ENCODE assay signal across 22 cellular contexts in the genomic region with DNA sequence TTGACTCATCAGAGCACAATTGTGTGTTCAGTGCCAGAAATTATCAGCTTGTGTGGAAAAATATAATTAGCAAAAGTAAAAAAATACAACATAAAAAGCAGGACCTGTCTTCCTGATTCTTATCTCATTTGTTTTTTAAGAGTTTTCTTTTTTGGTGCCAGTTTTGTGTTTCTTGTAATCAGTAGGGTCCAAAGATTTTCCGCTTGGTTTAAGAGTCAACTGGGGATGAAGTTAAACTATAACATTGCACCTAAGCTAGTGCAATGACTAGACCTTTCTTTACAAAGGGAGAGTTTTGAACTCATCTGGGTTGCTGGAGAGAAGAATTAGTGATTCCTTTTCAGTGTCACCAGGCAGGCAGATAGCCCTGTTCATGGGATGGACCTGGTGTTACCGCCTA.
DNase-seq lines count a peak whose midpoint lies in the region; ATAC-seq, FAIRE-seq and TF ChIP-seq lines count a peak whose summit lies in the region.
"Had no signal": no experiment of that assay in that cellular context is flagged by ENCODE, and none has a peak within 500 bp of the region (broad histone marks: within the 10 kb centered on the region; RNA-seq: fewer than 3 reads in every experiment).

No MANE protein-coding gene starts in this region.

- CTCF ChIA-PET in activated CD4-positive, alpha-beta T cell treated with anti-CD3 and anti-CD28 coated beads for 36 hours (lab: Charles Lee) = no interaction called here

- no peak for ATAC-seq in activated CD4-positive, alpha-beta T cell treated with anti-CD3 and anti-CD28 coated beads for 36 hours
- ATAC-seq in effector memory CD8-positive, alpha-beta T cell (replicated peaks) = no peak
- ATAC-seq: GM23338 had no signal

- FAIRE-seq in RCC 7860 (lab: Jason Lieb, UNC) (peak; percentile 87), kidney (lab: Jason Lieb, UNC) (peak; percentile 55)
- FAIRE-seq: D721Med, G401.6, GM12891, GM19239, H54, HTR-8/SVneo had no signal

- no peaks in the 10 kb centered on the region for H3K36me3 ChIP-seq in kidney (ENCODE audit: control insufficient read depth in 1 of 2, insufficient read depth in 2 of 2, low read length in 2 of 2)
- H3K36me3 ChIP-seq: BLaER1 treated with 17β-estradiol and CSF1 and Interleukin-3, amounts not matched to agents 10 nM and 100 nM had no signal

- H3K4me3 Mint-ChIP-seq in nephron = peak overlapping the region in 1 of 3 experiments; percentile 16
- no peak overlapping the region for H3K4me3 Mint-ChIP-seq in activated CD4-positive, alpha-beta T cell treated with anti-CD3 and anti-CD28 coated beads for 36 hours
- H3K4me3 Mint-ChIP-seq in effector memory CD8-positive, alpha-beta T cell = no peak overlapping the region
- H3K4me3 Mint-ChIP-seq: B cell; CD4-positive, CD25-positive, alpha-beta regulatory T cell; CD8-positive, alpha-beta memory T cell; GM23338; IgD-negative memory B cell had no signal

- peaks cover 19 to 25% of the 10 kb centered on the region in 2 donors for H3K4me1 ChIP-seq in kidney (ENCODE audit: control insufficient read depth in 1 of 2, insufficient read depth in 1 of 2, low read depth in 1 of 2, low read length in 2 of 2)
- H3K4me1 ChIP-seq: BLaER1 treated with 17β-estradiol and CSF1 and Interleukin-3, amounts not matched to agents 10 nM and 100 nM had no signal

- TF ChIP-seq CTCF in kidney (IDR thresholded peaks at IDR 0.05; ENCODE audit: borderline replicate concordance, extremely low read depth, insufficient read depth) (no peak), nephron (IDR thresholded peaks at IDR 0.05; ENCODE audit: unreplicated experiment in 3 of 3) (no peak)

- peak overlapping the region; percentile 79 to 94 (median 84) for H3K27ac Mint-ChIP-seq in nephron
- no peak overlapping the region for H3K27ac Mint-ChIP-seq in activated CD4-positive, alpha-beta T cell treated with anti-CD3 and anti-CD28 coated beads for 36 hours
- H3K27ac Mint-ChIP-seq in effector memory CD8-positive, alpha-beta T cell = no peak overlapping the region
- H3K27ac Mint-ChIP-seq: B cell; CD4-positive, CD25-positive, alpha-beta regulatory T cell; CD8-positive, alpha-beta memory T cell; GM23338; IgD-negative memory B cell had no signal

- H3K9me3 ChIP-seq in kidney (ENCODE audit: control insufficient read depth in 1 of 2, low read length in 2 of 2) = no peaks in the 10 kb centered on the region
- H3K9me3 ChIP-seq: BLaER1 treated with 17β-estradiol and CSF1 and Interleukin-3, amounts not matched to agents 10 nM and 100 nM had no signal

- H3K4me3 ChIP-seq in kidney (ENCODE audit: low read length in 2 of 2) = no peak overlapping the region
- H3K4me3 ChIP-seq: BLaER1 treated with 17β-estradiol and CSF1 and Interleukin-3, amounts not matched to agents 10 nM and 100 nM; GM23338 had no signal

- POLR2A ChIA-PET in activated CD4-positive, alpha-beta T cell treated with anti-CD3 and anti-CD28 coated beads for 36 hours (lab: Charles Lee) = no interaction called here

- peak overlapping the region; percentile 57 to 73 for H3K27ac ChIP-seq in kidney (ENCODE audit: low read depth in 2 of 2, low read length in 2 of 2)
- H3K27ac ChIP-seq: BLaER1 treated with 17β-estradiol and CSF1 and Interleukin-3, amounts not matched to agents 10 nM and 100 nM had no signal

- intact Hi-C loops in kidney (cut with DNase I) = no loop called here
- intact Hi-C loops in activated CD4-positive, alpha-beta T cell treated with anti-CD3 and anti-CD28 coated beads for 36 hours (cut with DNase I, micrococcal nuclease) = no loop called here

- in situ Hi-C loops in ACHN (cut with HindIII; ENCODE audit: low pct_ligation_motif_present, low pct_unique_long_range_greater_than_20kb, low sequenced_read_pairs) = no loop called here

- no peaks in the 10 kb centered on the region for H3K9me3 Mint-ChIP-seq in nephron
- no peaks in the 10 kb centered on the region for H3K9me3 Mint-ChIP-seq in activated CD4-positive, alpha-beta T cell treated with anti-CD3 and anti-CD28 coated beads for 36 hours (ENCODE audit: low read depth)
- peaks cover 0 to 7% of the 10 kb centered on the region in 2 donors for H3K9me3 Mint-ChIP-seq in effector memory CD8-positive, alpha-beta T cell
- H3K9me3 Mint-ChIP-seq: CD8-positive, alpha-beta memory T cell; GM23338; IgD-negative memory B cell had no signal

- peak; percentile 48 for DNase-seq in ACHN
- no peak for DNase-seq in RCC 7860 (ENCODE audit: low spot score)
- DNase-seq in kidney = no peak
- no peak for DNase-seq in activated CD4-positive, alpha-beta T cell treated with anti-CD3 and anti-CD28 coated beads for 36 hours
- DNase-seq in effector memory CD8-positive, alpha-beta T cell = no peak
- DNase-seq in NCI-H2081 (lab: John Stamatoyannopoulos, UW) = no peak
- DNase-seq: 8988T; CD4-positive, CD25-positive, alpha-beta regulatory T cell; CD8-positive, alpha-beta memory T cell; COR-L47; HCEC 1CT had no signal

- H3K36me3 Mint-ChIP-seq in nephron (ENCODE audit: low read depth) = no peaks in the 10 kb centered on the region
- H3K36me3 Mint-ChIP-seq in activated CD4-positive, alpha-beta T cell treated with anti-CD3 and anti-CD28 coated beads for 36 hours (ENCODE audit: low read depth) = no peaks in the 10 kb centered on the region
- H3K36me3 Mint-ChIP-seq in effector memory CD8-positive, alpha-beta T cell (ENCODE audit: insufficient read depth) = no peaks in the 10 kb centered on the region
- H3K36me3 Mint-ChIP-seq: CD4-positive, CD25-positive, alpha-beta regulatory T cell; CD8-positive, alpha-beta memory T cell; IgD-negative memory B cell had no signal

- H3K4me1 Mint-ChIP-seq in nephron = peaks cover 20% of the 10 kb centered on the region
- H3K4me1 Mint-ChIP-seq in activated CD4-positive, alpha-beta T cell treated with anti-CD3 and anti-CD28 coated beads for 36 hours = no peaks in the 10 kb centered on the region
- H3K4me1 Mint-ChIP-seq in effector memory CD8-positive, alpha-beta T cell (ENCODE audit: low read depth in 2 of 2) = no peaks in the 10 kb centered on the region
- H3K4me1 Mint-ChIP-seq: B cell; CD4-positive, CD25-positive, alpha-beta regulatory T cell; CD8-positive, alpha-beta memory T cell; IgD-negative memory B cell had no signal

- peaks cover 12% of the 10 kb centered on the region for H3K27me3 Mint-ChIP-seq in nephron (ENCODE audit: low read depth)
- no peaks in the 10 kb centered on the region for H3K27me3 Mint-ChIP-seq in activated CD4-positive, alpha-beta T cell treated with anti-CD3 and anti-CD28 coated beads for 36 hours
- H3K27me3 Mint-ChIP-seq in effector memory CD8-positive, alpha-beta T cell = peaks cover 0 to 6% of the 10 kb centered on the region in 2 donors
- H3K27me3 Mint-ChIP-seq: CD4-positive, CD25-positive, alpha-beta regulatory T cell had no signal

- peak overlapping the region in 1 of 2 donors; percentile 16 for H3K9ac ChIP-seq in kidney (ENCODE audit: low read length in 2 of 2)
- H3K9ac ChIP-seq: BLaER1 treated with 17β-estradiol and CSF1 and Interleukin-3, amounts not matched to agents 10 nM and 100 nM had no signal

Comparison
In these comparisons a context has a peak if more than half of its experiments do, and no peak if none do; other contexts are left out.
1. H3K27ac Mint-ChIP-seq: peak in nephron (3 of 3); none in activated CD4-positive, alpha-beta T cell treated with anti-CD3 and anti-CD28 coated beads for 36 hours (single experiment) and effector memory CD8-positive, alpha-beta T cell (0 of 2).